18 cellular contexts compared by ENCODE assay signal in the genomic region with DNA sequence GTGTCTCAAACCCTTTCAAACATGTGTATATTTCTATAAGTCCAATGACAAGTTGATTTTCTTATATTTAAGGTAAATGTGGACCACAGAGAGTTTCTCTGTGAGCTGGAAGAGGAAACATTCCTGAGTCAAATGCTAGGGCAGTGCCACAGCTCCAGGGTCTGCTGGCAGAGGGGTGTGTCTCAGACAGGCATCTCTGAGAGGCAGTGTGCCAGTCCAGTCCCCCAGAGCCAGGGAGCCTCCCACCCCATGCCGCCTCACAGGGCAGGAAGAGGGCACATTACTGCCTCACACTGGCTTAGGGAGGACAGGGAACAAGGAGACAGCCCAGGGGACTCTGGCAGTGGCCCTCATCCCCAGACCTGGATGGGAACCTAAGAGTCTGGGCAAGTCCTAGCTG.
"Had no signal": no experiment of that assay in that cellular context is flagged by ENCODE, and none has a peak within 500 bp of the region (broad histone marks: within the 10 kb centered on the region; RNA-seq: fewer than 3 reads in every experiment).

No MANE protein-coding gene starts in this region.

- H3K4me2 ChIP-seq: smooth muscle cell had no signal

- DNase-seq: activated gamma-delta T cell treated with Interleukin-2 at 50 U/mL for 16 hours; activated naive CD8-positive, alpha-beta T cell treated with anti-CD3 and anti-CD28 coated beads for 36 hours; brain microvascular endothelial cell; cortex of kidney; effector CD4-positive, alpha-beta T cell; heart right ventricle; immature natural killer cell; mucosa of descending colon; naive thymus-derived CD8-positive, alpha-beta T cell; right cardiac atrium; stimulated activated CD4-positive, alpha-beta T cell treated with anti-CD3 and anti-CD28 coated beads, Interleukin-4, amount 100 ng/mL, for 1 hour; stomach; T1000; upper lobe of left lung had no signal

- H3K4me3 ChIP-seq: heart right ventricle, mucosa of descending colon, prostate gland, smooth muscle cell, stomach, upper lobe of left lung had no signal

- H3K27me3 ChIP-seq: brain microvascular endothelial cell, upper lobe of left lung had no signal

- H3K4me3 Mint-ChIP-seq: activated naive CD8-positive, alpha-beta T cell treated with anti-CD3 and anti-CD28 coated beads for 36 hours; immature natural killer cell; memory B cell; naive thymus-derived CD8-positive, alpha-beta T cell; stimulated activated effector memory CD8-positive, alpha-beta T cell treated with anti-CD3 and anti-CD28 coated beads, Interleukin-12 subunit alpha, Interleukin-12 subunit beta, amount 100 ng/mL, for 72 hours had no signal

- H3K9me3 ChIP-seq: heart right ventricle, mucosa of descending colon, prostate gland, upper lobe of left lung had no signal

- H3K27ac Mint-ChIP-seq: activated naive CD8-positive, alpha-beta T cell treated with anti-CD3 and anti-CD28 coated beads for 36 hours; memory B cell; naive thymus-derived CD8-positive, alpha-beta T cell; stimulated activated effector memory CD8-positive, alpha-beta T cell treated with anti-CD3 and anti-CD28 coated beads, Interleukin-12 subunit alpha, Interleukin-12 subunit beta, amount 100 ng/mL, for 72 hours had no signal

- H3K4me1 ChIP-seq: prostate gland had no signal

- H3K27ac ChIP-seq: brain microvascular endothelial cell, heart right ventricle, prostate gland, stomach had no signal

- H3K9me3 Mint-ChIP-seq: immature natural killer cell had no signal

- H3K36me3 ChIP-seq: brain microvascular endothelial cell, heart right ventricle, prostate gland, stomach, upper lobe of left lung had no signal

- H3K36me3 Mint-ChIP-seq: activated naive CD8-positive, alpha-beta T cell treated with anti-CD3 and anti-CD28 coated beads for 36 hours; immature natural killer cell; memory B cell; stimulated activated effector memory CD8-positive, alpha-beta T cell treated with anti-CD3 and anti-CD28 coated beads, Interleukin-12 subunit alpha, Interleukin-12 subunit beta, amount 100 ng/mL, for 72 hours had no signal
